In genomic region chr2:177241771-177242135, GRCh38 we compare ENCODE assay signal across 9 cellular contexts. TPM values are rescaled to one million over a fixed set of nuclear protein-coding genes. Genes with fewer than 3 reads are reported as not detected.
DNase-seq lines count a peak whose midpoint lies in the region; ATAC-seq and TF ChIP-seq lines count a peak whose summit lies in the region.
"Had no signal": no experiment of that assay in that cellular context is flagged by ENCODE, and none has a peak within 500 bp of the region (broad histone marks: within the 10 kb centered on the region; RNA-seq: fewer than 3 reads in every experiment).

No MANE protein-coding gene starts in this region.

- H3K4me3 Mint-ChIP-seq in activated naive CD8-positive, alpha-beta T cell treated with anti-CD3 and anti-CD28 coated beads, Interleukin-2, amount 10 ng/mL, durations not matched to agents 7 days and 5 days = peak overlapping the region; percentile 35

- H2BK15ac ChIP-seq in IMR-90 (ENCODE audit: low read depth, low read length) = no peak overlapping the region

- H3K9me3 ChIP-seq in IMR-90 (ENCODE audit: control insufficient read depth, insufficient read depth, low read length) (no peaks in the 10 kb centered on the region), subcutaneous abdominal adipose tissue (ENCODE audit: control insufficient read depth in 5 of 5, low read length in 5 of 5) (no peaks in the 10 kb centered on the region)

- H3K56ac ChIP-seq in IMR-90 (ENCODE audit: extremely low read depth, insufficient read depth, low read length) = peak overlapping the region; percentile 33

- peaks cover 64% of the 10 kb centered on the region for H3K4me1 Mint-ChIP-seq in activated naive CD8-positive, alpha-beta T cell treated with anti-CD3 and anti-CD28 coated beads, Interleukin-2, amount 10 ng/mL, durations not matched to agents 7 days and 5 days

- H4K5ac ChIP-seq in IMR-90 (ENCODE audit: low read depth, low read length) = peak overlapping the region; percentile 42; the same call in 1 of the 2 replicates

- in situ Hi-C loops in IMR-90 (cut with MboI; ENCODE audit: low sequenced_read_pairs) = no loop called here

- H3K18ac ChIP-seq in IMR-90 (ENCODE audit: low read depth, low read length) = peak overlapping the region; percentile 86; the same call in 1 of the 2 replicates

- no peaks in the 10 kb centered on the region for H3K27me3 ChIP-seq in IMR-90 (ENCODE audit: control insufficient read depth, insufficient read depth, low read length)
- no peaks in the 10 kb centered on the region for H3K27me3 ChIP-seq in subcutaneous abdominal adipose tissue (ENCODE audit: control insufficient read depth in 5 of 5, insufficient read depth in 4 of 5, low read length in 5 of 5)

- H3K4me3 ChIP-seq in IMR-90 (ENCODE audit: insufficient read depth, low read depth, low read length) = no peak overlapping the region
- H3K4me3 ChIP-seq in subcutaneous abdominal adipose tissue (ENCODE audit: low read depth in 1 of 5, low read length in 5 of 5) = peak overlapping the region in 3 of 5 donors; percentile 23 to 47 (median 44)

- H3K79me1 ChIP-seq in IMR-90 (ENCODE audit: low read depth in 1 of 2, low read length in 2 of 2) = peaks cover 0 to 40% of the 10 kb centered on the region in 2 experiments; a peak in 2 of 4 replicates

- peak overlapping the region; percentile 96 for H2BK5ac ChIP-seq in IMR-90 (ENCODE audit: low read depth, low read length, poor library complexity, severe bottlenecking)

- dilution Hi-C loops in IMR-90 (cut with HindIII; ENCODE audit: low sequenced_read_pairs, unreplicated experiment) = no loop called here

- H3K9me3 Mint-ChIP-seq in activated naive CD8-positive, alpha-beta T cell treated with anti-CD3 and anti-CD28 coated beads, Interleukin-2, amount 10 ng/mL, durations not matched to agents 7 days and 5 days = no peaks in the 10 kb centered on the region

- H3K36me3 Mint-ChIP-seq in activated naive CD8-positive, alpha-beta T cell treated with anti-CD3 and anti-CD28 coated beads, Interleukin-2, amount 10 ng/mL, durations not matched to agents 7 days and 5 days = peaks cover 20% of the 10 kb centered on the region

- peak overlapping the region; percentile 67; the same call in 1 of the 2 replicates for H4K91ac ChIP-seq in IMR-90 (ENCODE audit: insufficient read depth, low read depth, low read length)

- peak overlapping the region; percentile 86 for H2BK120ac ChIP-seq in IMR-90 (ENCODE audit: low read depth, low read length)

- H3K27ac ChIP-seq in IMR-90 (ENCODE audit: insufficient read depth, low read length) (peak overlapping the region; percentile 98), subcutaneous abdominal adipose tissue (ENCODE audit: low read depth, low read length) (peak overlapping the region; percentile 99)

- H3K27ac Mint-ChIP-seq in activated naive CD8-positive, alpha-beta T cell treated with anti-CD3 and anti-CD28 coated beads, Interleukin-2, amount 10 ng/mL, durations not matched to agents 7 days and 5 days = peak overlapping the region; percentile 46

- H3K4me2 ChIP-seq in IMR-90 (ENCODE audit: low read depth, low read length) = peak overlapping the region; percentile 90

- no peak overlapping the region for H2AK5ac ChIP-seq in IMR-90 (ENCODE audit: low read depth, low read length)

- H2AK9ac ChIP-seq in IMR-90 (replicated peaks; ENCODE audit: low read depth, low read length, poor library complexity) = no peak overlapping the region

- peaks cover 30% of the 10 kb centered on the region for H3K9me1 ChIP-seq in IMR-90 (ENCODE audit: insufficient read depth, low read length)

- BruUV-seq in IMR-90 (replicated peaks; lab: Mats Ljungman, UMichigan) = no TSS peak

- CTCF ChIA-PET in IMR-90 (lab: Yijun Ruan, JAX) = interaction anchor here (0.6 kb wide), 2 partner anchors 9 to 18 kb away, joined by 3 read pairs; no protein-coding TSS in a partner anchor

- H3K14ac ChIP-seq in IMR-90 (replicated peaks; ENCODE audit: low read depth, low read length) = peak overlapping the region; percentile 74; the same call in 1 of the 2 replicates

- H3K27me3 Mint-ChIP-seq in activated naive CD8-positive, alpha-beta T cell treated with anti-CD3 and anti-CD28 coated beads, Interleukin-2, amount 10 ng/mL, durations not matched to agents 7 days and 5 days = no peaks in the 10 kb centered on the region

- no peak for TF ChIP-seq RAD21 in IMR-90 (IDR thresholded peaks at IDR 0.05; ENCODE audit: low read length)

- peak overlapping the region; percentile 44 for H3K23ac ChIP-seq in IMR-90 (ENCODE audit: low read depth, low read length)

- peak overlapping the region; percentile 83; the same call in 1 of the 2 replicates for H3K4ac ChIP-seq in IMR-90 (ENCODE audit: low read depth, low read length)

- H3K4me1 ChIP-seq in IMR-90 (ENCODE audit: control insufficient read depth, insufficient read depth, low read length) = peaks cover 39% of the 10 kb centered on the region
- peaks cover 26 to 88% (median 81%) of the 10 kb centered on the region in 5 donors for H3K4me1 ChIP-seq in subcutaneous abdominal adipose tissue (ENCODE audit: control insufficient read depth in 5 of 5, insufficient read depth in 5 of 5, low read length in 5 of 5)

- ATAC-seq in IMR-90 (ENCODE audit: low read depth) = no peak
- no peak for ATAC-seq in activated naive CD8-positive, alpha-beta T cell treated with anti-CD3 and anti-CD28 coated beads, Interleukin-2, amount 10 ng/mL, durations not matched to agents 7 days and 5 days (ENCODE audit: low read depth)

- TF ChIP-seq CTCF in IMR-90 (conservative IDR thresholded peaks at IDR 0.05; ENCODE audit: low read depth, low read length) = no peak

- H4K20me1 ChIP-seq in IMR-90 (ENCODE audit: insufficient read depth, low read length) = peaks cover 92% of the 10 kb centered on the region

- intact Hi-C loops in IMR-90 (cut with micrococcal nuclease) = loop anchor here (2.0 to 5.0 kb wide), 2 partner anchors 29 to 91 kb away; partner anchors contain the start of gene HNRNPA3

- DNase-seq in IMR-90 (no peak), iris pigment epithelial cell (ENCODE audit: low read depth) (peak; percentile 62), NOMO-1 treated with DMSO at 0.1 percent for 48 hours (lab: John Stamatoyannopoulos, UW; ENCODE audit: unreplicated experiment) (no peak), NCI-H128 (lab: John Stamatoyannopoulos, UW; ENCODE audit: unreplicated experiment) (no peak), DMS153 (lab: John Stamatoyannopoulos, UW) (no peak)
- DNase-seq in activated naive CD8-positive, alpha-beta T cell treated with anti-CD3 and anti-CD28 coated beads, Interleukin-2, amount 10 ng/mL, durations not matched to agents 7 days and 5 days = no peak
- DNase-seq: activated gamma-delta T cell treated with Interleukin-2 at 50 U/mL for 16 hours, NCI-H1436 had no signal

- POLR2A ChIA-PET in IMR-90 (lab: Charles Lee; ENCODE audit: unreplicated experiment) = no interaction called here
- POLR2A ChIA-PET in activated naive CD8-positive, alpha-beta T cell treated with anti-CD3 and anti-CD28 coated beads, Interleukin-2, amount 10 ng/mL, durations not matched to agents 7 days and 5 days (lab: Charles Lee) = interaction anchor here (4.2 kb wide), 1 partner anchor 23 kb away, joined by 51 read pairs; the partner anchor contains the start of gene NFE2L2

- H2AFZ ChIP-seq in IMR-90 (replicated peaks; ENCODE audit: low read length, poor library complexity) = no peak overlapping the region

- H3K9ac ChIP-seq in IMR-90 (ENCODE audit: low read depth, low read length) (peak overlapping the region; percentile 70), subcutaneous abdominal adipose tissue (ENCODE audit: low read length in 5 of 5) (peak overlapping the region in 3 of 5 donors; percentile 50 to 90 (median 57))

- WGBS in IMR-90 (ENCODE audit: extremely low coverage in 2 of 2, insufficient read length in 1 of 2), 2 experiments = no CpG with 5 or more reads among the region's 1 CpG

- peak overlapping the region; percentile 74; the same call in 1 of the 2 replicates for H2BK20ac ChIP-seq in IMR-90 (ENCODE audit: low read depth, low read length)

- peak overlapping the region in 1 of 2 experiments; percentile 69; a peak in 2 of 4 replicates for H4K8ac ChIP-seq in IMR-90 (ENCODE audit: low read depth in 2 of 2, low read length in 2 of 2)

- H3K36me3 ChIP-seq in IMR-90 (ENCODE audit: control insufficient read depth, insufficient read depth, low read length) (peaks cover 19% of the 10 kb centered on the region), subcutaneous abdominal adipose tissue (ENCODE audit: control insufficient read depth in 5 of 5, insufficient read depth in 5 of 5, low read length in 5 of 5) (peaks cover 0 to 2% (median 0%) of the 10 kb centered on the region in 5 donors)

- no peak for TF ChIP-seq POLR2A in IMR-90 (IDR thresholded peaks at IDR 0.05; ENCODE audit: low read depth, low read length)

TF ChIP-seq in IMR-90, 13 proteins besides CTCF, POLR2A, EP300 and RAD21 (continues in another document):
- TF ChIP-seq MAFK (IDR thresholded peaks at IDR 0.05; ENCODE audit: low read depth, low read length) (no peak), RFX5 (IDR thresholded peaks at IDR 0.05; ENCODE audit: low read depth, low read length) (no peak), USF2 (IDR thresholded peaks at IDR 0.05; ENCODE audit: low read depth, low read length) (no peak), MXI1 (IDR thresholded peaks at IDR 0.05; ENCODE audit: borderline replicate concordance, low read depth, low read length) (no peak), NFE2L2 (IDR thresholded peaks at IDR 0.05; ENCODE audit: low read depth, low read length) (no peak), CEBPB (IDR thresholded peaks at IDR 0.05; ENCODE audit: low read depth, low read length) (no peak), RCOR1 (IDR thresholded peaks at IDR 0.05; ENCODE audit: insufficient replicate concordance, low read length) (no peak)

RNA-seq across cellular contexts. Expression of gene NFE2L2, which starts 22.8 kb away (rescaled TPM):
- 72.8 and 83.5 TPM in 2 replicates for total RNA-seq in IMR-90 (2012; rRNA removed)
- polyA plus RNA-seq in IMR-90 (2012; rRNA removed) = 64.7 and 72.7 TPM in 2 replicates
- polyA plus RNA-seq in IMR-90 (2012; cell fraction: cytosol; rRNA removed) = 24.4 and 31.1 TPM in 2 replicates
- polyA plus RNA-seq in IMR-90 (2012; cell fraction: nucleus; rRNA removed; ENCODE audit: low replicate concordance) = 12.9 and 91.4 TPM in 2 replicates
- total RNA-seq in activated naive CD8-positive, alpha-beta T cell treated with anti-CD3 and anti-CD28 coated beads, Interleukin-2, amount 10 ng/mL, durations not matched to agents 7 days and 5 days = 10 to 100 TPM; 71.0 to 78.8 TPM

RNA-seq across cellular contexts. Expression of gene HNRNPA3, which starts 29.2 kb away (rescaled TPM):
- total RNA-seq in IMR-90 (2012; rRNA removed) = 18.6 and 35.6 TPM in 2 replicates
- 111 and 119 TPM in 2 replicates for polyA plus RNA-seq in IMR-90 (2012; rRNA removed)
- polyA plus RNA-seq in IMR-90 (2012; cell fraction: cytosol; rRNA removed) = 20.4 and 31.8 TPM in 2 replicates
- 9.3 and 76.5 TPM in 2 replicates for polyA plus RNA-seq in IMR-90 (2012; cell fraction: nucleus; rRNA removed; ENCODE audit: low replicate concordance)
- 100 to 1,000 TPM; 250 to 256 TPM for total RNA-seq in activated naive CD8-positive, alpha-beta T cell treated with anti-CD3 and anti-CD28 coated beads, Interleukin-2, amount 10 ng/mL, durations not matched to agents 7 days and 5 days
